ENCODE assay signal across 9 cellular contexts in genomic region chrX:104250470-104250869, GRCh38. TPM values are rescaled to one million over a fixed set of nuclear protein-coding genes. Genes with fewer than 3 reads are reported as not detected.
"Had no signal": no experiment of that assay in that cellular context is flagged by ENCODE, and none has a peak within 500 bp of the region (broad histone marks: within the 10 kb centered on the region; RNA-seq: fewer than 3 reads in every experiment).

No MANE protein-coding gene starts in this region.

- H3K9ac ChIP-seq: GM23248, KMS-11 had no signal

- DNase-seq: GM23248, GOT3, H7, KBM-7 had no signal

- FAIRE-seq: HTR-8/SVneo had no signal

- H3K4me3 ChIP-seq: GM23248, HAP-1 had no signal

- H2AFZ ChIP-seq: GM23248 had no signal

- ATAC-seq: HCT116 had no signal

- H3K9me3 ChIP-seq: HAP-1 had no signal

- H3K36me3 ChIP-seq: HAP-1 had no signal

- H3K27ac ChIP-seq: GM23248, KMS-11 had no signal

- H3K4me1 ChIP-seq: HAP-1 had no signal

- H3K4me2 ChIP-seq: KMS-11 had no signal

RNA-seq across cellular contexts. Expression of gene ESX1, which starts 4.3 kb away (rescaled TPM):
- total RNA-seq: GM23248, H7, HT-29 had no signal
- polyA plus RNA-seq: GM23248 had no signal
